ENCODE assay signal across 15 cellular contexts in the genomic region with DNA sequence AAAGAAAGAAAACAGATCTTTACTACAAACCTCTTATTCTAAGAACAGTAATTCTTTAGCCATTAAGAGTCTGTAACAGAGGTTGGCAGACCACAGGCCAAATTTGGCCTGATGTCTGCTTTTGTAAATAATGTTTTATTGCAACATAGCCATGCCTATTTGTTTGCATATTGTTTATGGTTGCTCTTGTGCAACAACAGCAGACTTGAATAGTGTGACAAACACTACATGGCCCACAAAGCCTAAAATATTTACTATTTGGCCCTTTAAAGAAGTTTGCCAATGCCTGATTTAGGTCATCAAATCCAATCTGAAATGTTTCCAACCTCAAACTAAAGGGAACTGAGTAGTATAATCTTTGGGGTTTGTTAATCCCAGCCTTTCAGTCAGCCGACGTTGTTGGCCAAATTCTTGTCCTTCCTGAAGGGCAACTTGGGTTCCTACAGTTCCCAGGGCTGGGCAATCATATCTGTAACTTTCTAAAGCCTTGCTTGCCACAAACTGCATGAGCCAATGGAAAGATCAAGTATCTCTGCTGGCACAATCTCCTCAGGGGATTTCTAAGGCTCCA. TPM values are rescaled to one million over a fixed set of nuclear protein-coding genes. Genes with fewer than 3 reads are reported as not detected.
DNase-seq lines count a peak whose midpoint lies in the region; ATAC-seq and TF ChIP-seq lines count a peak whose summit lies in the region.
"Had no signal": no experiment of that assay in that cellular context is flagged by ENCODE, and none has a peak within 500 bp of the region (broad histone marks: within the 10 kb centered on the region; RNA-seq: fewer than 3 reads in every experiment).

No MANE protein-coding gene starts in this region.

- in situ Hi-C loops in IMR-90 (cut with MboI; ENCODE audit: low sequenced_read_pairs): loop anchor here (10.0 kb wide), 1 partner anchor 159 kb away; a partner anchor contains a TSS

- H3K18ac ChIP-seq in IMR-90 (ENCODE audit: low read depth, low read length): no peak overlapping the region

- POLR2A ChIA-PET in IMR-90 (lab: Charles Lee; ENCODE audit: unreplicated experiment): no interaction called here

- intact Hi-C loops in IMR-90 (cut with micrococcal nuclease): no loop called here

- H3K4me1 Mint-ChIP-seq in activated T-cell treated with anti-CD3 and anti-CD28 coated beads, Interleukin-2, amount 50 U/mL, for 72 hours (ENCODE audit: low read depth): no peaks in the 10 kb centered on the region
- H3K4me1 Mint-ChIP-seq: immature natural killer cell, naive B cell had no signal

- peak; percentile 49 for DNase-seq in IMR-90
- DNase-seq in epithelial cell of esophagus (ENCODE audit: low read depth): peak; percentile 40
- no peak for DNase-seq in suprapubic skin (ENCODE audit: low spot score in 2 of 2)
- DNase-seq in activated gamma-delta T cell (lab: John Stamatoyannopoulos, UW): no peak
- DNase-seq in T-helper 9 cell: no peak
- DNase-seq in activated T-cell treated with anti-CD3 and anti-CD28 coated beads, Interleukin-2, amount 50 U/mL, for 72 hours: no peak
- DNase-seq: activated CD4-positive, alpha-beta T cell treated with anti-CD3 and anti-CD28 coated beads for 4 hours; brain microvascular endothelial cell; immature natural killer cell; Karpas-422; naive B cell had no signal

- H2AK5ac ChIP-seq in IMR-90 (ENCODE audit: low read depth, low read length): no peak overlapping the region

- H3K9ac ChIP-seq in IMR-90 (ENCODE audit: low read depth, low read length): no peak overlapping the region
- no peak overlapping the region for H3K9ac ChIP-seq in liver (ENCODE audit: low read depth in 1 of 2, low read length in 2 of 2)

- no peak overlapping the region for H2AK9ac ChIP-seq in IMR-90 (replicated peaks; ENCODE audit: low read depth, low read length, poor library complexity)

- no peak overlapping the region for H2BK20ac ChIP-seq in IMR-90 (ENCODE audit: low read depth, low read length)

- CTCF ChIA-PET in IMR-90 (lab: Yijun Ruan, JAX): no interaction called here

- no peak overlapping the region for H2BK15ac ChIP-seq in IMR-90 (ENCODE audit: low read depth, low read length)

- no peak overlapping the region for H3K14ac ChIP-seq in IMR-90 (replicated peaks; ENCODE audit: low read depth, low read length)

- H3K27ac ChIP-seq in IMR-90 (ENCODE audit: insufficient read depth, low read length) (no peak overlapping the region; the same call in 1 of the 2 replicates), liver (ENCODE audit: low read depth in 1 of 2, low read length in 2 of 2) (peak overlapping the region; percentile 57 to 84), suprapubic skin (peak overlapping the region; percentile 16)
- H3K27ac ChIP-seq: brain microvascular endothelial cell, epithelial cell of prostate had no signal

- no peaks in the 10 kb centered on the region for H3K27me3 ChIP-seq in IMR-90 (ENCODE audit: control insufficient read depth, insufficient read depth, low read length)
- H3K27me3 ChIP-seq in liver (ENCODE audit: control insufficient read depth in 4 of 4, insufficient read depth in 4 of 4, low read length in 3 of 4): no peaks in the 10 kb centered on the region
- no peaks in the 10 kb centered on the region for H3K27me3 ChIP-seq in suprapubic skin
- H3K27me3 ChIP-seq: brain microvascular endothelial cell had no signal

- no peak overlapping the region for H3K56ac ChIP-seq in IMR-90 (ENCODE audit: extremely low read depth, insufficient read depth, low read length)

- H3K79me1 ChIP-seq in IMR-90 (ENCODE audit: low read depth in 1 of 2, low read length in 2 of 2): peaks cover 4 to 8% of the 10 kb centered on the region in 2 experiments; a peak in 2 of 4 replicates

- H3K9me1 ChIP-seq in IMR-90 (ENCODE audit: insufficient read depth, low read length): no peaks in the 10 kb centered on the region; the same call in 1 of the 2 replicates

- WGBS in IMR-90 (ENCODE audit: extremely low coverage in 2 of 2, insufficient read length in 1 of 2), 2 experiments: no CpG with 5 or more reads among the region's 2 CpGs
- WGBS in liver: 31% methylated on average over 2 of the region's 2 CpGs
- 37% methylated on average over 2 of the region's 2 CpGs for WGBS in suprapubic skin

- H4K8ac ChIP-seq in IMR-90 (ENCODE audit: low read depth in 2 of 2, low read length in 2 of 2): no peak overlapping the region

- TF ChIP-seq CTCF in IMR-90 (conservative IDR thresholded peaks at IDR 0.05; ENCODE audit: low read depth, low read length) (no peak), epithelial cell of esophagus (IDR thresholded peaks at IDR 0.05; ENCODE audit: insufficient read depth, low read depth, low read length, missing control alignments) (no peak), liver (IDR thresholded peaks at IDR 0.05; ENCODE audit: low read depth, low read length, missing input control) (no peak), suprapubic skin (IDR thresholded peaks at IDR 0.05) (no peak)

- H4K20me1 ChIP-seq in IMR-90 (ENCODE audit: insufficient read depth, low read length): no peaks in the 10 kb centered on the region

- ATAC-seq in IMR-90 (ENCODE audit: low read depth) (peak; percentile 61), HG02981 (IDR thresholded peaks at IDR 0.05; ENCODE audit: unreplicated experiment) (no peak)
- ATAC-seq in activated T-cell treated with anti-CD3 and anti-CD28 coated beads, Interleukin-2, amount 50 U/mL, for 72 hours (replicated peaks in 1 of 2): no peak

- H3K36me3 Mint-ChIP-seq in activated T-cell treated with anti-CD3 and anti-CD28 coated beads, Interleukin-2, amount 50 U/mL, for 72 hours (ENCODE audit: insufficient read depth in 2 of 2): peaks cover 5 to 32% of the 10 kb centered on the region in 2 donors

- H4K91ac ChIP-seq in IMR-90 (ENCODE audit: insufficient read depth, low read depth, low read length): no peak overlapping the region

- no peak overlapping the region for H3K4me3 Mint-ChIP-seq in activated T-cell treated with anti-CD3 and anti-CD28 coated beads, Interleukin-2, amount 50 U/mL, for 72 hours
- H3K4me3 Mint-ChIP-seq: immature natural killer cell, naive B cell had no signal

- H3K4me3 ChIP-seq in IMR-90 (ENCODE audit: insufficient read depth, low read depth, low read length) (no peak overlapping the region), epithelial cell of esophagus (ENCODE audit: low read length) (no peak overlapping the region), liver (ENCODE audit: low read depth in 1 of 3, low read length in 3 of 3) (no peak overlapping the region), suprapubic skin (no peak overlapping the region)
- H3K4me3 ChIP-seq: skin epidermis had no signal

- H3K27ac Mint-ChIP-seq in activated T-cell treated with anti-CD3 and anti-CD28 coated beads, Interleukin-2, amount 50 U/mL, for 72 hours: no peak overlapping the region
- H3K27ac Mint-ChIP-seq: naive B cell had no signal

- peak overlapping the region; percentile 12 for H2BK5ac ChIP-seq in IMR-90 (ENCODE audit: low read depth, low read length, poor library complexity, severe bottlenecking)

- H3K27me3 Mint-ChIP-seq in activated T-cell treated with anti-CD3 and anti-CD28 coated beads, Interleukin-2, amount 50 U/mL, for 72 hours (ENCODE audit: low read depth): no peaks in the 10 kb centered on the region
- H3K27me3 Mint-ChIP-seq: naive B cell had no signal

- H2BK120ac ChIP-seq in IMR-90 (ENCODE audit: low read depth, low read length): no peak overlapping the region

- TF ChIP-seq POLR2A in IMR-90 (IDR thresholded peaks at IDR 0.05; ENCODE audit: low read depth, low read length) (no peak), suprapubic skin (IDR thresholded peaks at IDR 0.05) (no peak)

- peaks cover 37% of the 10 kb centered on the region for H3K36me3 ChIP-seq in IMR-90 (ENCODE audit: control insufficient read depth, insufficient read depth, low read length)
- H3K36me3 ChIP-seq in liver (ENCODE audit: control insufficient read depth in 4 of 4, insufficient read depth in 3 of 4, low read depth in 1 of 4, low read length in 3 of 4): peaks cover 11 to 43% (median 33%) of the 10 kb centered on the region in 4 donors
- H3K36me3 ChIP-seq in suprapubic skin: peaks cover 91% of the 10 kb centered on the region

- no peak overlapping the region for H3K4me2 ChIP-seq in IMR-90 (ENCODE audit: low read depth, low read length)

- TF ChIP-seq RAD21 in IMR-90 (IDR thresholded peaks at IDR 0.05; ENCODE audit: low read length) (no peak), liver (IDR thresholded peaks at IDR 0.05) (peak; percentile 39 to 50)

- no peak overlapping the region for H3K23ac ChIP-seq in IMR-90 (ENCODE audit: low read depth, low read length)

- H2AFZ ChIP-seq in IMR-90 (replicated peaks; ENCODE audit: low read length, poor library complexity): no peak overlapping the region

- H3K9me3 Mint-ChIP-seq in activated T-cell treated with anti-CD3 and anti-CD28 coated beads, Interleukin-2, amount 50 U/mL, for 72 hours: no peaks in the 10 kb centered on the region
- H3K9me3 Mint-ChIP-seq: immature natural killer cell, naive B cell had no signal

- TF ChIP-seq EP300 in suprapubic skin (IDR thresholded peaks at IDR 0.05): no peak

- no peak overlapping the region for H4K5ac ChIP-seq in IMR-90 (ENCODE audit: low read depth, low read length)

- dilution Hi-C loops in IMR-90 (cut with HindIII; ENCODE audit: low sequenced_read_pairs, unreplicated experiment): no loop called here

- H3K4me1 ChIP-seq in IMR-90 (ENCODE audit: control insufficient read depth, insufficient read depth, low read length) (no peaks in the 10 kb centered on the region), liver (ENCODE audit: control insufficient read depth in 4 of 4, insufficient read depth in 4 of 4, low read length in 3 of 4) (peaks cover 1 to 17% (median 16%) of the 10 kb centered on the region in 4 donors), suprapubic skin (peaks cover 7% of the 10 kb centered on the region)

- BruUV-seq in IMR-90 (replicated peaks; lab: Mats Ljungman, UMichigan): no TSS peak

- H3K9me3 ChIP-seq in IMR-90 (ENCODE audit: control insufficient read depth, insufficient read depth, low read length) (no peaks in the 10 kb centered on the region), liver (ENCODE audit: control insufficient read depth in 4 of 4, low read length in 3 of 4) (no peaks in the 10 kb centered on the region), suprapubic skin (no peaks in the 10 kb centered on the region)

- H3K4ac ChIP-seq in IMR-90 (ENCODE audit: low read depth, low read length): no peak overlapping the region

RNA-seq across cellular contexts. Expression of a gene that starts 33.9 kb away (rescaled TPM):
- 36.7 and 42.8 TPM in 2 replicates for total RNA-seq in IMR-90 (2012; rRNA removed)
- 38.2 and 39.1 TPM in 2 replicates for polyA plus RNA-seq in IMR-90 (2012; rRNA removed)
- polyA plus RNA-seq in IMR-90 (2012; cell fraction: cytosol; rRNA removed): 30.1 and 37.7 TPM in 2 replicates
- polyA plus RNA-seq in IMR-90 (2012; cell fraction: nucleus; rRNA removed; ENCODE audit: low replicate concordance): 39.4 and 49.4 TPM in 2 replicates
- total RNA-seq in liver: 10 to 100 TPM; 14.4 to 18.9 TPM
- 1 to 10 TPM; 8.7 to 9.4 TPM for polyA plus RNA-seq in liver
- total RNA-seq in suprapubic skin: 10 to 100 TPM; 49.0 to 78.7 (median 60.6) TPM
- total RNA-seq in activated T-cell treated with anti-CD3 and anti-CD28 coated beads, Interleukin-2, amount 50 U/mL, for 72 hours: 10 to 100 TPM; 26.7 to 28.2 TPM

RNA-seq across cellular contexts. Expression of a gene that starts 47.4 kb away (rescaled TPM):
- total RNA-seq in IMR-90 (2012; rRNA removed): 151 and 193 TPM in 2 replicates
- 83.8 and 86.3 TPM in 2 replicates for polyA plus RNA-seq in IMR-90 (2012; rRNA removed)
- 27.9 and 35.0 TPM in 2 replicates for polyA plus RNA-seq in IMR-90 (2012; cell fraction: cytosol; rRNA removed)
- 35.2 and 55.4 TPM in 2 replicates for polyA plus RNA-seq in IMR-90 (2012; cell fraction: nucleus; rRNA removed; ENCODE audit: low replicate concordance)
- total RNA-seq in liver: 10 to 100 TPM; 60.2 to 60.3 TPM
- polyA plus RNA-seq in liver: 10 to 100 TPM; 17.0 to 19.3 TPM
- 100 to 1,000 TPM in 2 of 4 donors, 10 to 100 TPM in 2; 85.0 to 107 (median 96.9) TPM for total RNA-seq in suprapubic skin
- 100 to 1,000 TPM; 168 to 184 TPM for total RNA-seq in activated T-cell treated with anti-CD3 and anti-CD28 coated beads, Interleukin-2, amount 50 U/mL, for 72 hours

Comparison
In these comparisons a context has a peak if more than half of its experiments do, and no peak if none do; other contexts are left out.
1. DNase-seq: peak in IMR-90 (single experiment) and epithelial cell of esophagus (single experiment); none in suprapubic skin (0 of 2), activated gamma-delta T cell (single experiment), T-helper 9 cell (single experiment) and activated T-cell treated with anti-CD3 and anti-CD28 coated beads, Interleukin-2, amount 50 U/mL, for 72 hours (0 of 2).